In genomic region chr12:111196532-111196931, GRCh38 we compare ENCODE assay signal across 25 cellular contexts.
"Had no signal": no experiment of that assay in that cellular context is flagged by ENCODE, and none has a peak within 500 bp of the region (broad histone marks: within the 10 kb centered on the region; RNA-seq: fewer than 3 reads in every experiment).

No MANE protein-coding gene starts in this region.

- H3K27me3 Mint-ChIP-seq: progenitor cell of endocrine pancreas had no signal

- H3K9me3 ChIP-seq: colonic mucosa, esophagus squamous epithelium, gastrocnemius medialis, left ventricle myocardium inferior, sigmoid colon, transverse colon, vagina had no signal

- H3K27ac Mint-ChIP-seq: activated CD4-positive, alpha-beta memory T cell treated with anti-CD3 and anti-CD28 coated beads, Interleukin-2, amount 10 ng/mL, durations not matched to agents 7 days and 5 days; activated T-helper 1 cell treated with anti-CD3 and anti-CD28 coated beads, Interleukin-12 subunit alpha, Interleukin-12 subunit beta, Interleukin-2, Interleukin-4 antibody, amounts not matched to agents 30 ng/mL and 10 ng/mL and 1 ng/mL, durations not matched to agents 14 hours and 24 hours and 36 hours; brain; endodermal cell; neural progenitor cell; progenitor cell of endocrine pancreas; stimulated activated naive B cell treated with anti-CD40 and anti-IgM and Interleukin-4, amounts not matched to agents 10 μg/mL and 1 μg/mL and 100 μg/mL, for 72 hours had no signal

- H3K4me1 Mint-ChIP-seq: endodermal cell; stimulated activated naive B cell treated with anti-CD40 and anti-IgM and Interleukin-4, amounts not matched to agents 10 μg/mL and 1 μg/mL and 100 μg/mL, for 72 hours had no signal

- H3K27me3 ChIP-seq: colonic mucosa, neural progenitor cell, vagina had no signal

- H3K4me3 Mint-ChIP-seq: activated CD4-positive, alpha-beta memory T cell treated with anti-CD3 and anti-CD28 coated beads, Interleukin-2, amount 10 ng/mL, durations not matched to agents 7 days and 5 days; activated T-helper 1 cell treated with anti-CD3 and anti-CD28 coated beads, Interleukin-12 subunit alpha, Interleukin-12 subunit beta, Interleukin-2, Interleukin-4 antibody, amounts not matched to agents 30 ng/mL and 10 ng/mL and 1 ng/mL, durations not matched to agents 14 hours and 24 hours and 36 hours; brain; endodermal cell; naive thymus-derived CD8-positive, alpha-beta T cell; neural progenitor cell; stimulated activated naive B cell treated with anti-CD40 and anti-IgM and Interleukin-4, amounts not matched to agents 10 μg/mL and 1 μg/mL and 100 μg/mL, for 72 hours had no signal

- DNase-seq: activated CD4-positive, alpha-beta memory T cell treated with anti-CD3 and anti-CD28 coated beads, Interleukin-2, amount 10 ng/mL, durations not matched to agents 7 days and 5 days; activated CD4-positive, alpha-beta T cell treated with anti-CD3 and anti-CD28 coated beads for 48 hours; activated gamma-delta T cell; activated naive CD4-positive, alpha-beta T cell treated with anti-CD3 and anti-CD28 coated beads, Interleukin-2, amount 50 U/mL, for 16 hours; aorta; caudate nucleus; colonic mucosa; endodermal cell; esophagus squamous epithelium; gastrocnemius medialis; hypothalamus; left ventricle myocardium inferior; naive thymus-derived CD8-positive, alpha-beta T cell; retina; sigmoid colon; stimulated activated CD4-positive, alpha-beta T cell treated with anti-CD3 and anti-CD28 coated beads, Interleukin-15, amount 100 ng/mL, for 24 hours; stimulated activated CD8-positive, alpha-beta memory T cell treated with anti-CD3 and anti-CD28 coated beads, Interleukin-4, amount 100 ng/mL, for 48 hours; stimulated activated naive B cell treated with anti-CD40 and anti-IgM and Interleukin-4, amounts not matched to agents 10 μg/mL and 1 μg/mL and 100 μg/mL, for 72 hours; transverse colon had no signal

- H3K9me3 Mint-ChIP-seq: activated CD4-positive, alpha-beta memory T cell treated with anti-CD3 and anti-CD28 coated beads, Interleukin-2, amount 10 ng/mL, durations not matched to agents 7 days and 5 days; activated T-helper 1 cell treated with anti-CD3 and anti-CD28 coated beads, Interleukin-12 subunit alpha, Interleukin-12 subunit beta, Interleukin-2, Interleukin-4 antibody, amounts not matched to agents 30 ng/mL and 10 ng/mL and 1 ng/mL, durations not matched to agents 14 hours and 24 hours and 36 hours; endodermal cell; naive thymus-derived CD8-positive, alpha-beta T cell; neural progenitor cell; stimulated activated naive B cell treated with anti-CD40 and anti-IgM and Interleukin-4, amounts not matched to agents 10 μg/mL and 1 μg/mL and 100 μg/mL, for 72 hours had no signal

- ATAC-seq: gastrocnemius medialis; naive thymus-derived CD8-positive, alpha-beta T cell; stimulated activated naive B cell treated with anti-CD40 and anti-IgM and Interleukin-4, amounts not matched to agents 10 μg/mL and 1 μg/mL and 100 μg/mL, for 72 hours had no signal

- H3K4me1 ChIP-seq: colonic mucosa, esophagus squamous epithelium, gastrocnemius medialis, left ventricle myocardium inferior, sigmoid colon, transverse colon, vagina had no signal

- H3K36me3 Mint-ChIP-seq: brain; naive thymus-derived CD8-positive, alpha-beta T cell; neural progenitor cell; stimulated activated naive B cell treated with anti-CD40 and anti-IgM and Interleukin-4, amounts not matched to agents 10 μg/mL and 1 μg/mL and 100 μg/mL, for 72 hours had no signal

- H3K27ac ChIP-seq: colonic mucosa, esophagus squamous epithelium, gastrocnemius medialis, left ventricle myocardium inferior, neural progenitor cell, sigmoid colon, transverse colon, vagina had no signal

- H3K36me3 ChIP-seq: colonic mucosa, esophagus squamous epithelium, gastrocnemius medialis, left ventricle myocardium inferior, neural progenitor cell, sigmoid colon, transverse colon, vagina had no signal

- H3K4me3 ChIP-seq: colonic mucosa, esophagus squamous epithelium, gastrocnemius medialis, left ventricle myocardium inferior, neural progenitor cell, sigmoid colon, smooth muscle cell, transverse colon, vagina had no signal
